28 cellular contexts compared by ENCODE assay signal in genomic region chr5:128714551-128714950, GRCh38.
"Had no signal": no experiment of that assay in that cellular context is flagged by ENCODE, and none has a peak within 500 bp of the region (broad histone marks: within the 10 kb centered on the region; RNA-seq: fewer than 3 reads in every experiment).

No MANE protein-coding gene starts in this region.

- DNase-seq: stimulated activated CD4-positive, alpha-beta T cell treated with anti-CD3 and anti-CD28 coated beads, Interleukin-2, amount 100 ng/mL, for 48 hours; stimulated activated CD4-positive, alpha-beta T cell treated with anti-CD3 and anti-CD28 coated beads, Interleukin-4, amount 100 ng/mL, for 1 hour; stimulated activated CD4-positive, alpha-beta T cell treated with anti-CD3 and anti-CD28 coated beads, Interleukin-4, amount 100 ng/mL, for 24 hours; stimulated activated CD4-positive, alpha-beta T cell treated with anti-CD3 and anti-CD28 coated beads, Interleukin-4, amount 100 ng/mL, for 4 hours; stimulated activated CD8-positive, alpha-beta memory T cell treated with anti-CD3 and anti-CD28 coated beads, Interleukin-4, amount 100 ng/mL, for 48 hours; stimulated activated naive B cell treated with anti-CD40 and anti-IgM and Interleukin-4, amounts not matched to agents 10 μg/mL and 1 μg/mL and 100 μg/mL, for 72 hours; stimulated activated naive CD4-positive, alpha-beta T cell; stimulated activated naive CD4-positive, alpha-beta T cell treated with Interleukin-2 at 50 U/mL for 16 hours; stimulated activated naive CD8-positive, alpha-beta T cell treated with anti-CD3 and anti-CD28 coated beads, Interleukin-15, amount 100 ng/mL, for 72 hours; stimulated activated naive CD8-positive, alpha-beta T cell treated with anti-CD3 and anti-CD28 coated beads, Interleukin-15, Interleukin-2, amounts not matched to agents 100 U/mL and 50 U/mL, for 24 hours; stomach; substantia nigra; testis; thyroid gland; tibial artery; transverse colon; trophoblast cell; upper lobe of right lung; uterus had no signal

- H3K9me3 ChIP-seq: suprapubic skin, testis, thoracic aorta, thyroid gland, tibial artery, transverse colon, upper lobe of left lung, upper lobe of right lung, uterus, vagina had no signal

- H3K4me3 Mint-ChIP-seq: stimulated activated effector memory CD8-positive, alpha-beta T cell treated with anti-CD3 and anti-CD28 coated beads, Interleukin-12 subunit alpha, Interleukin-12 subunit beta, amount 100 ng/mL, for 72 hours; stimulated activated memory B cell treated with anti-CD40 and anti-IgM and Interleukin-4, amounts not matched to agents 10 μg/mL and 1 μg/mL and 100 μg/mL, for 72 hours; stimulated activated naive B cell treated with anti-CD40 and anti-IgM and Interleukin-4, amounts not matched to agents 10 μg/mL and 1 μg/mL and 100 μg/mL, for 72 hours; stimulated activated naive CD8-positive, alpha-beta T cell treated with anti-CD3 and anti-CD28 coated beads, Interleukin-15, amount 100 ng/mL, for 72 hours; stimulated activated naive CD8-positive, alpha-beta T cell treated with anti-CD3 and anti-CD28 coated beads, Interleukin-15, Interleukin-2, amounts not matched to agents 100 ng/mL and 50 ng/mL, for 24 hours; type B pancreatic cell had no signal

- ATAC-seq: stimulated activated effector memory CD8-positive, alpha-beta T cell treated with anti-CD3 and anti-CD28 coated beads, Interleukin-12 subunit alpha, Interleukin-12 subunit beta, amount 100 ng/mL, for 72 hours; stimulated activated memory B cell treated with anti-CD40 and anti-IgM and Interleukin-4, amounts not matched to agents 10 μg/mL and 1 μg/mL and 100 μg/mL, for 72 hours; stimulated activated naive B cell treated with anti-CD40 and anti-IgM and Interleukin-4, amounts not matched to agents 10 μg/mL and 1 μg/mL and 100 μg/mL, for 72 hours; stimulated activated naive CD8-positive, alpha-beta T cell treated with anti-CD3 and anti-CD28 coated beads, Interleukin-15, amount 100 ng/mL, for 72 hours; stimulated activated naive CD8-positive, alpha-beta T cell treated with anti-CD3 and anti-CD28 coated beads, Interleukin-15, Interleukin-2, amounts not matched to agents 100 U/mL and 50 U/mL, for 24 hours; upper lobe of right lung had no signal

- H3K36me3 ChIP-seq: stomach, suprapubic skin, thoracic aorta, thyroid gland, tibial artery, tibial nerve, transverse colon, upper lobe of left lung, upper lobe of right lung, uterus, vagina had no signal

- H3K4me3 ChIP-seq: stomach, suprapubic skin, testis, thoracic aorta, thyroid gland, tibial artery, tibial nerve, transverse colon, upper lobe of left lung, upper lobe of right lung, uterus, vagina had no signal

- H3K36me3 Mint-ChIP-seq: stimulated activated effector memory CD8-positive, alpha-beta T cell treated with anti-CD3 and anti-CD28 coated beads, Interleukin-12 subunit alpha, Interleukin-12 subunit beta, amount 100 ng/mL, for 72 hours; stimulated activated memory B cell treated with anti-CD40 and anti-IgM and Interleukin-4, amounts not matched to agents 10 μg/mL and 1 μg/mL and 100 μg/mL, for 72 hours; stimulated activated naive B cell treated with anti-CD40 and anti-IgM and Interleukin-4, amounts not matched to agents 10 μg/mL and 1 μg/mL and 100 μg/mL, for 72 hours; type B pancreatic cell had no signal

- H3K27ac ChIP-seq: stomach, suprapubic skin, testis, thoracic aorta, thyroid gland, tibial artery, tibial nerve, transverse colon, upper lobe of left lung, upper lobe of right lung, uterus, vagina had no signal

- H3K4me1 Mint-ChIP-seq: stimulated activated effector memory CD8-positive, alpha-beta T cell treated with anti-CD3 and anti-CD28 coated beads, Interleukin-12 subunit alpha, Interleukin-12 subunit beta, amount 100 ng/mL, for 72 hours; stimulated activated memory B cell treated with anti-CD40 and anti-IgM and Interleukin-4, amounts not matched to agents 10 μg/mL and 1 μg/mL and 100 μg/mL, for 72 hours; stimulated activated naive B cell treated with anti-CD40 and anti-IgM and Interleukin-4, amounts not matched to agents 10 μg/mL and 1 μg/mL and 100 μg/mL, for 72 hours; stimulated activated naive CD8-positive, alpha-beta T cell treated with anti-CD3 and anti-CD28 coated beads, Interleukin-15, amount 100 ng/mL, for 72 hours had no signal

- H3K27me3 Mint-ChIP-seq: stimulated activated memory B cell treated with anti-CD40 and anti-IgM and Interleukin-4, amounts not matched to agents 10 μg/mL and 1 μg/mL and 100 μg/mL, for 72 hours; stimulated activated naive B cell treated with anti-CD40 and anti-IgM and Interleukin-4, amounts not matched to agents 10 μg/mL and 1 μg/mL and 100 μg/mL, for 72 hours; stimulated activated naive CD8-positive, alpha-beta T cell treated with anti-CD3 and anti-CD28 coated beads, Interleukin-15, amount 100 ng/mL, for 72 hours; stimulated activated naive CD8-positive, alpha-beta T cell treated with anti-CD3 and anti-CD28 coated beads, Interleukin-15, Interleukin-2, amounts not matched to agents 100 ng/mL and 50 ng/mL, for 24 hours; type B pancreatic cell had no signal

- H3K4me1 ChIP-seq: stomach, suprapubic skin, testis, thyroid gland, tibial artery, tibial nerve, transverse colon, upper lobe of left lung, upper lobe of right lung, uterus, vagina had no signal

- H3K27me3 ChIP-seq: stomach, suprapubic skin, testis, thyroid gland, tibial artery, tibial nerve, transverse colon, upper lobe of left lung, upper lobe of right lung, uterus, vagina had no signal

- H3K9me3 Mint-ChIP-seq: stimulated activated memory B cell treated with anti-CD40 and anti-IgM and Interleukin-4, amounts not matched to agents 10 μg/mL and 1 μg/mL and 100 μg/mL, for 72 hours had no signal

- H3K27ac Mint-ChIP-seq: stimulated activated effector memory CD8-positive, alpha-beta T cell treated with anti-CD3 and anti-CD28 coated beads, Interleukin-12 subunit alpha, Interleukin-12 subunit beta, amount 100 ng/mL, for 72 hours; stimulated activated memory B cell treated with anti-CD40 and anti-IgM and Interleukin-4, amounts not matched to agents 10 μg/mL and 1 μg/mL and 100 μg/mL, for 72 hours; stimulated activated naive B cell treated with anti-CD40 and anti-IgM and Interleukin-4, amounts not matched to agents 10 μg/mL and 1 μg/mL and 100 μg/mL, for 72 hours; stimulated activated naive CD8-positive, alpha-beta T cell treated with anti-CD3 and anti-CD28 coated beads, Interleukin-15, amount 100 ng/mL, for 72 hours; stimulated activated naive CD8-positive, alpha-beta T cell treated with anti-CD3 and anti-CD28 coated beads, Interleukin-15, Interleukin-2, amounts not matched to agents 100 ng/mL and 50 ng/mL, for 24 hours; type B pancreatic cell had no signal
